In the genomic region with DNA sequence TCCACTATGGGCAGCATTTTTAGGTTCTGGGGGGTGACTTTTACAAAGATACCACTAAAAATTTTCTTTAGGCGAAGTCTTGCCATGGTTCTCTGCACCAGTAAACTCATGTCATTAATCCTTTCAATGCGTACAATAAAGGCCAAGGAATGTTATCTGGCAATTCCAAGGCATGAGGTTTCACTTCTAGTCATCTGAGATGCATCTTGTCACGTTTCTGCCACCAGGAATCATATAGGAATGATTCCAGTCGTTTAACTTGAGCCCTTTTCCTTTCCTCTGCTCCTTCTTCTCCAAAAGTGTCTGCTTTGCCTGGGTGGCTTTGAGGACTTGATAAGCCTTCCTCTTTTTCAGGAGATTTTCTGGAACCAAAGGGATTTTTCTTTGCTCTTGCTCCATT, we compare ENCODE assay signal across 28 cellular contexts. TPM values are rescaled to one million over a fixed set of nuclear protein-coding genes. Genes with fewer than 3 reads are reported as not detected.
"Had no signal": no experiment of that assay in that cellular context is flagged by ENCODE, and none has a peak within 500 bp of the region (broad histone marks: within the 10 kb centered on the region; RNA-seq: fewer than 3 reads in every experiment).

No MANE protein-coding gene starts in this region.

- H3K4me3 ChIP-seq: ovary, psoas muscle, right lobe of liver, sigmoid colon, stomach, thoracic aorta, thyroid gland, transverse colon, upper lobe of left lung, vagina had no signal

- H3K9me3 ChIP-seq: neutrophil, ovary, psoas muscle, right lobe of liver, sigmoid colon, stomach, thoracic aorta, thyroid gland, transverse colon, upper lobe of left lung, vagina had no signal

- H3K4me1 Mint-ChIP-seq: naive B cell; stimulated activated effector memory CD8-positive, alpha-beta T cell treated with anti-CD3 and anti-CD28 coated beads, Interleukin-12 subunit alpha, Interleukin-12 subunit beta, amount 100 ng/mL, for 72 hours; stimulated activated naive B cell treated with anti-CD40 and anti-IgM and Interleukin-4, amounts not matched to agents 10 μg/mL and 1 μg/mL and 100 μg/mL, for 72 hours had no signal

- ATAC-seq: naive thymus-derived CD8-positive, alpha-beta T cell; natural killer cell treated with Interleukin-12 subunit alpha and Interleukin-12 subunit beta and Interleukin-15 and Interleukin-18, amount 100 ng/mL, for 72 hours; psoas muscle; right cardiac atrium; right lobe of liver; stimulated activated effector memory CD8-positive, alpha-beta T cell treated with anti-CD3 and anti-CD28 coated beads, Interleukin-12 subunit alpha, Interleukin-12 subunit beta, amount 100 ng/mL, for 72 hours; stimulated activated naive B cell treated with anti-CD40 and anti-IgM and Interleukin-4, amounts not matched to agents 10 μg/mL and 1 μg/mL and 100 μg/mL, for 72 hours had no signal

- H3K4me3 Mint-ChIP-seq: naive B cell; naive thymus-derived CD8-positive, alpha-beta T cell; natural killer cell treated with Interleukin-12 subunit alpha and Interleukin-12 subunit beta and Interleukin-15 and Interleukin-18, amount 100 ng/mL, for 72 hours; nephron progenitor cell; neural crest cell; stimulated activated effector memory CD8-positive, alpha-beta T cell treated with anti-CD3 and anti-CD28 coated beads, Interleukin-12 subunit alpha, Interleukin-12 subunit beta, amount 100 ng/mL, for 72 hours; stimulated activated naive B cell treated with anti-CD40 and anti-IgM and Interleukin-4, amounts not matched to agents 10 μg/mL and 1 μg/mL and 100 μg/mL, for 72 hours; stimulated activated naive CD8-positive, alpha-beta T cell treated with anti-CD3 and anti-CD28 coated beads, Interleukin-15, Interleukin-2, amounts not matched to agents 100 ng/mL and 50 ng/mL, for 24 hours had no signal

- H3K9me3 Mint-ChIP-seq: naive thymus-derived CD8-positive, alpha-beta T cell; natural killer cell treated with Interleukin-12 subunit alpha and Interleukin-12 subunit beta and Interleukin-15 and Interleukin-18, amount 100 ng/mL, for 72 hours; nephron progenitor cell; stimulated activated effector memory CD8-positive, alpha-beta T cell treated with anti-CD3 and anti-CD28 coated beads, Interleukin-12 subunit alpha, Interleukin-12 subunit beta, amount 100 ng/mL, for 72 hours; stimulated activated naive B cell treated with anti-CD40 and anti-IgM and Interleukin-4, amounts not matched to agents 10 μg/mL and 1 μg/mL and 100 μg/mL, for 72 hours; stimulated activated naive CD8-positive, alpha-beta T cell treated with anti-CD3 and anti-CD28 coated beads, Interleukin-15, Interleukin-2, amounts not matched to agents 100 ng/mL and 50 ng/mL, for 24 hours had no signal

- H3K27ac Mint-ChIP-seq: naive B cell; naive thymus-derived CD8-positive, alpha-beta T cell; natural killer cell treated with Interleukin-12 subunit alpha and Interleukin-12 subunit beta and Interleukin-15 and Interleukin-18, amount 100 ng/mL, for 72 hours; nephron progenitor cell; progenitor cell of endocrine pancreas; stimulated activated effector memory CD8-positive, alpha-beta T cell treated with anti-CD3 and anti-CD28 coated beads, Interleukin-12 subunit alpha, Interleukin-12 subunit beta, amount 100 ng/mL, for 72 hours; stimulated activated naive B cell treated with anti-CD40 and anti-IgM and Interleukin-4, amounts not matched to agents 10 μg/mL and 1 μg/mL and 100 μg/mL, for 72 hours; stimulated activated naive CD8-positive, alpha-beta T cell treated with anti-CD3 and anti-CD28 coated beads, Interleukin-15, Interleukin-2, amounts not matched to agents 100 ng/mL and 50 ng/mL, for 24 hours had no signal

- H3K27me3 Mint-ChIP-seq: naive B cell; progenitor cell of endocrine pancreas; stimulated activated naive B cell treated with anti-CD40 and anti-IgM and Interleukin-4, amounts not matched to agents 10 μg/mL and 1 μg/mL and 100 μg/mL, for 72 hours had no signal

- H3K27ac ChIP-seq: neutrophil, ovary, psoas muscle, right lobe of liver, sigmoid colon, stomach, thoracic aorta, thyroid gland, transverse colon, upper lobe of left lung, vagina had no signal

- H3K4me1 ChIP-seq: sigmoid colon had no signal

- H3K27me3 ChIP-seq: ovary, right lobe of liver, sigmoid colon, stomach, thyroid gland, transverse colon, upper lobe of left lung, vagina had no signal

- H3K36me3 Mint-ChIP-seq: naive B cell; naive thymus-derived CD8-positive, alpha-beta T cell; natural killer cell treated with Interleukin-12 subunit alpha and Interleukin-12 subunit beta and Interleukin-15 and Interleukin-18, amount 100 ng/mL, for 72 hours; stimulated activated effector memory CD8-positive, alpha-beta T cell treated with anti-CD3 and anti-CD28 coated beads, Interleukin-12 subunit alpha, Interleukin-12 subunit beta, amount 100 ng/mL, for 72 hours; stimulated activated naive B cell treated with anti-CD40 and anti-IgM and Interleukin-4, amounts not matched to agents 10 μg/mL and 1 μg/mL and 100 μg/mL, for 72 hours had no signal

- DNase-seq: naive B cell; naive thymus-derived CD8-positive, alpha-beta T cell; nephron progenitor cell; nucleus accumbens; ovary; psoas muscle; right cardiac atrium; right lobe of liver; sigmoid colon; small intestine; stimulated activated CD4-positive, alpha-beta T cell treated with anti-CD3 and anti-CD28 coated beads, Interleukin-15, amount 100 ng/mL, for 24 hours; stimulated activated CD4-positive, alpha-beta T cell treated with anti-CD3 and anti-CD28 coated beads, Interleukin-2, amount 100 ng/mL, for 24 hours; stimulated activated CD4-positive, alpha-beta T cell treated with anti-CD3 and anti-CD28 coated beads, Interleukin-2, amount 100 ng/mL, for 48 hours; stimulated activated CD4-positive, alpha-beta T cell treated with anti-CD3 and anti-CD28 coated beads, Interleukin-4, amount 100 ng/mL, for 24 hours; stimulated activated naive B cell treated with anti-CD40 and anti-IgM and Interleukin-4, amounts not matched to agents 10 μg/mL and 1 μg/mL and 100 μg/mL, for 72 hours; stimulated activated naive CD4-positive, alpha-beta T cell treated with Interleukin-2 at 50 U/mL for 16 hours; stomach; thyroid gland; transverse colon; upper lobe of left lung had no signal

- H3K36me3 ChIP-seq: neutrophil, ovary, right lobe of liver, sigmoid colon, stomach, thoracic aorta, thyroid gland, transverse colon, upper lobe of left lung, vagina had no signal

RNA-seq across cellular contexts. Expression of a gene that starts 56.8 kb away (rescaled TPM):
- total RNA-seq: naive thymus-derived CD8-positive, alpha-beta T cell; natural killer cell treated with Interleukin-12 subunit alpha and Interleukin-12 subunit beta and Interleukin-15 and Interleukin-18, amount 100 ng/mL, for 72 hours had no signal
- polyA plus RNA-seq: naive thymus-derived CD8-positive, alpha-beta T cell had no signal
